In genomic region chrX:71199252-71199651, GRCh38 we compare ENCODE assay signal across 14 cellular contexts. TPM values are rescaled to one million over a fixed set of nuclear protein-coding genes. Genes with fewer than 3 reads are reported as not detected.
"Had no signal": no experiment of that assay in that cellular context is flagged by ENCODE, and none has a peak within 500 bp of the region (broad histone marks: within the 10 kb centered on the region; RNA-seq: fewer than 3 reads in every experiment).

No MANE protein-coding gene starts in this region.

- ATAC-seq: esophagus mucosa; stimulated activated naive CD8-positive, alpha-beta T cell treated with anti-CD3 and anti-CD28 coated beads, Interleukin-15, Interleukin-2, amounts not matched to agents 100 U/mL and 50 U/mL, for 24 hours had no signal

- H3K4me1 ChIP-seq: neural progenitor cell, sigmoid colon, SJSA1, suprapubic skin had no signal

- H3K27ac ChIP-seq: neural progenitor cell, ovary, sigmoid colon, SJSA1, suprapubic skin had no signal

- H3K36me3 ChIP-seq: neural progenitor cell, ovary, sigmoid colon, SJSA1, suprapubic skin had no signal

- H3K9ac ChIP-seq: neural progenitor cell had no signal

- H3K27ac Mint-ChIP-seq: neural progenitor cell, type B pancreatic cell had no signal

- H3K4me2 ChIP-seq: neural progenitor cell had no signal

- H2AFZ ChIP-seq: neural progenitor cell had no signal

- H3K27me3 ChIP-seq: neural progenitor cell, ovary, sigmoid colon, SJSA1, suprapubic skin had no signal

- H3K27me3 Mint-ChIP-seq: type B pancreatic cell had no signal

- H3K9me3 ChIP-seq: ovary, sigmoid colon, SJSA1, suprapubic skin had no signal

- DNase-seq: activated CD4-positive, alpha-beta T cell treated with anti-CD3 and anti-CD28 coated beads, Interleukin-2, amount 50 U/mL, for 48 hours; activated CD4-positive, CD25-positive, alpha-beta regulatory T cell; activated CD8-positive, alpha-beta memory T cell treated with anti-CD3 and anti-CD28 coated beads, Interleukin-2, amount 50 U/mL, for 48 hours; glutamatergic neuron; ovary; sigmoid colon; stimulated activated CD4-positive, alpha-beta T cell treated with anti-CD3 and anti-CD28 coated beads, Interleukin-12 subunit alpha, Interleukin-12 subunit beta, amount 100 ng/mL, for 4 hours; stimulated activated naive CD8-positive, alpha-beta T cell treated with anti-CD3 and anti-CD28 coated beads, Interleukin-15, Interleukin-2, amounts not matched to agents 100 U/mL and 50 U/mL, for 24 hours had no signal

- H3K4me3 Mint-ChIP-seq: neural progenitor cell, type B pancreatic cell had no signal

- H3K9me3 Mint-ChIP-seq: type B pancreatic cell had no signal

- H3K4me3 ChIP-seq: neural progenitor cell, ovary, sigmoid colon, SJSA1, suprapubic skin had no signal

- H3K36me3 Mint-ChIP-seq: neural progenitor cell, type B pancreatic cell had no signal

RNA-seq across cellular contexts. Expression of gene GJB1, which starts 23.8 kb away (rescaled TPM):
- total RNA-seq: astrocyte, sigmoid colon, SJSA1 had no signal

RNA-seq across cellular contexts. Expression of gene NLGN3, which starts 54.6 kb away (rescaled TPM):
- total RNA-seq: SJSA1 had no signal
